ENCODE assay signal across 8 cellular contexts in the genomic region with DNA sequence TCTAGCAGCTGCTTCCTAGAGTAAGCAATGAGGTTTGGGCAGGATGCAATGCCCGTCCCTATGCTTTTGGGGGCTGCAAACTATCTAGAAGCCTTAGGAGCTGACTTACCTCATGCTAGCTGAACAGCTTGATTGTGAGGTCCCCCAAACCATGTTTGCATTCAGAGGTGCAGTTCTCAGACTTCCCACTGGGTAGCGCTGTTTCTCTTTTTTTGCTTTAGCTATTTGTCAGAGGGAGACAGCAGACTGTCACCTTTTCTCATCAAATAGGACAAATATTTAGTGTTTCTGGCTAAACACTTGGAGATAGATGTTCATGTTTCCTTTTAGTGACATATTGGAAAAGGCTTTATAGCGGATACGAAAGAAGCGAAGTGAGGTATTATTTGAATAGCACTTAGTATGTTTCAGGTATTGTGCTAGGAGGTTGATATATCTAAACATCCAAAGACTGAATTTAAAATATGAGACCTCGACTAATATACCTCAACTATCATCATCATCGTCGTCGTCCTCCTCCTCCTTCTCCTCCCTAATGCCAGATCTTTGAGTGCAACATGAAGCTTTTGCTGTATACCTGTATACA. TPM values are rescaled to one million over a fixed set of nuclear protein-coding genes. Genes with fewer than 3 reads are reported as not detected.
A peak's percentile ranks its signal among the peaks of the same experiment; 100 is the strongest.
DNase-seq lines count a peak whose midpoint lies in the region; ATAC-seq and TF ChIP-seq lines count a peak whose summit lies in the region.

No MANE protein-coding gene starts in this region.

- TF ChIP-seq CTCF in epithelial cell of proximal tubule (conservative IDR thresholded peaks at IDR 0.05; ENCODE audit: low read depth, low read length): peak; percentile 97

- ATAC-seq in GM19452 (IDR thresholded peaks at IDR 0.05; ENCODE audit: unreplicated experiment) (peak; percentile 80), HG03575 (IDR thresholded peaks at IDR 0.05; ENCODE audit: extremely low read depth, insufficient number of reproducible peaks, low FRiP score, unreplicated experiment) (peak; percentile 57)
- ATAC-seq in activated CD8-positive, alpha-beta memory T cell treated with anti-CD3 and anti-CD28 coated beads, Interleukin-2, amount 10 ng/mL, durations not matched to agents 7 days and 5 days: peak; percentile 78
- ATAC-seq in naive thymus-derived CD8-positive, alpha-beta T cell: peak; percentile 80

- peaks cover 1% of the 10 kb centered on the region for H3K36me3 Mint-ChIP-seq in activated CD8-positive, alpha-beta memory T cell treated with anti-CD3 and anti-CD28 coated beads, Interleukin-2, amount 10 ng/mL, durations not matched to agents 7 days and 5 days
- no peaks in the 10 kb centered on the region for H3K36me3 Mint-ChIP-seq in naive thymus-derived CD8-positive, alpha-beta T cell

- no peak overlapping the region for H3K4me3 ChIP-seq in epithelial cell of proximal tubule (ENCODE audit: low read depth, low read length)

- CTCF ChIA-PET in activated CD8-positive, alpha-beta memory T cell treated with anti-CD3 and anti-CD28 coated beads, Interleukin-2, amount 10 ng/mL, durations not matched to agents 7 days and 5 days (lab: Charles Lee): interaction anchor here (0.6 to 2.4 kb wide), 33 partner anchors 9 to 362 kb away, joined by 3 to 30 read pairs (median 4); partner anchors contain the start of genes CPE, MSMO1 and TMEM192

- H3K27ac Mint-ChIP-seq in activated CD8-positive, alpha-beta memory T cell treated with anti-CD3 and anti-CD28 coated beads, Interleukin-2, amount 10 ng/mL, durations not matched to agents 7 days and 5 days: no peak overlapping the region
- H3K27ac Mint-ChIP-seq in naive thymus-derived CD8-positive, alpha-beta T cell: peak overlapping the region in 1 of 10 donors; percentile 36

- H3K27me3 Mint-ChIP-seq in activated CD8-positive, alpha-beta memory T cell treated with anti-CD3 and anti-CD28 coated beads, Interleukin-2, amount 10 ng/mL, durations not matched to agents 7 days and 5 days: peaks cover 48% of the 10 kb centered on the region
- H3K27me3 Mint-ChIP-seq in naive thymus-derived CD8-positive, alpha-beta T cell: peaks cover 0 to 10% (median 2%) of the 10 kb centered on the region in 5 donors

- no peaks in the 10 kb centered on the region for H3K9me3 Mint-ChIP-seq in activated CD8-positive, alpha-beta memory T cell treated with anti-CD3 and anti-CD28 coated beads, Interleukin-2, amount 10 ng/mL, durations not matched to agents 7 days and 5 days (ENCODE audit: low read depth)
- H3K9me3 Mint-ChIP-seq in naive thymus-derived CD8-positive, alpha-beta T cell: no peaks in the 10 kb centered on the region

- DNase-seq in COLO668 (lab: John Stamatoyannopoulos, UW; ENCODE audit: unreplicated experiment) (peak; percentile 66), NOMO-1 treated with DMSO at 0.1 percent for 48 hours (lab: John Stamatoyannopoulos, UW; ENCODE audit: unreplicated experiment) (peak; percentile 57), epithelial cell of proximal tubule (ENCODE audit: low read depth) (no peak)
- DNase-seq in activated CD8-positive, alpha-beta memory T cell treated with anti-CD3 and anti-CD28 coated beads, Interleukin-2, amount 10 ng/mL, durations not matched to agents 7 days and 5 days: peak; percentile 84
- DNase-seq in naive thymus-derived CD8-positive, alpha-beta T cell: peak; percentile 55 to 85 (median 75)
- peak; percentile 45 to 87 (median 62) for DNase-seq in stimulated activated naive CD4-positive, alpha-beta T cell (lab: John Stamatoyannopoulos, UW)

- no peak overlapping the region for H3K4me3 Mint-ChIP-seq in activated CD8-positive, alpha-beta memory T cell treated with anti-CD3 and anti-CD28 coated beads, Interleukin-2, amount 10 ng/mL, durations not matched to agents 7 days and 5 days
- H3K4me3 Mint-ChIP-seq in naive thymus-derived CD8-positive, alpha-beta T cell: no peak overlapping the region

- POLR2A ChIA-PET in naive thymus-derived CD8-positive, alpha-beta T cell (lab: Charles Lee): interaction anchor here (0.9 to 1.2 kb wide), 3 partner anchors 19 to 213 kb away, joined by 3 to 12 read pairs (median 4); partner anchors contain the start of gene TMEM192

- no peaks in the 10 kb centered on the region for H3K4me1 Mint-ChIP-seq in activated CD8-positive, alpha-beta memory T cell treated with anti-CD3 and anti-CD28 coated beads, Interleukin-2, amount 10 ng/mL, durations not matched to agents 7 days and 5 days
- peaks cover 3 to 21% (median 8%) of the 10 kb centered on the region in 4 donors for H3K4me1 Mint-ChIP-seq in naive thymus-derived CD8-positive, alpha-beta T cell

RNA-seq across cellular contexts. Expression of gene TMEM192, which starts 18.7 kb away (rescaled TPM):
- total RNA-seq in activated CD8-positive, alpha-beta memory T cell treated with anti-CD3 and anti-CD28 coated beads, Interleukin-2, amount 10 ng/mL, durations not matched to agents 7 days and 5 days: 1 to 10 TPM; 6.4 to 7.3 TPM
- total RNA-seq in epithelial cell of proximal tubule: 9.0 and 14.5 TPM in 2 replicates
- total RNA-seq in naive thymus-derived CD8-positive, alpha-beta T cell: 10 to 100 TPM; 14.6 to 14.8 TPM
- polyA plus RNA-seq in naive thymus-derived CD8-positive, alpha-beta T cell: 10 to 100 TPM; 17.2 to 24.9 (median 21.6) TPM
